1 cellular context compared by ENCODE assay signal in genomic region chr19:20070691-20071090, GRCh38.
TF ChIP-seq lines count a peak whose summit lies in the region.

No MANE protein-coding gene starts in this region.

TF ChIP-seq in GM23338, 12 proteins besides CTCF, POLR2A, EP300 and RAD21 (continued from another document):
- no peak for TF ChIP-seq ZNF462 (CRISPR knock-in tag; IDR thresholded peaks at IDR 0.05)
- no peak for TF ChIP-seq NANOG (IDR thresholded peaks at IDR 0.05; ENCODE audit: borderline replicate concordance)
- TF ChIP-seq STAT1 (IDR thresholded peaks at IDR 0.05; ENCODE audit: unreplicated experiment): no peak
- TF ChIP-seq EZH2phosphoT487 (IDR thresholded peaks at IDR 0.05; ENCODE audit: unreplicated experiment): no peak
- no peak for TF ChIP-seq ZNF331 (CRISPR knock-in tag; IDR thresholded peaks at IDR 0.05; ENCODE audit: low read depth)
- TF ChIP-seq ZNF114 (CRISPR knock-in tag; IDR thresholded peaks at IDR 0.05): no peak
- TF ChIP-seq JUNB (IDR thresholded peaks at IDR 0.05; ENCODE audit: unreplicated experiment): no peak
- TF ChIP-seq POLR2AphosphoS5 (IDR thresholded peaks at IDR 0.05; ENCODE audit: low read depth): no peak
- TF ChIP-seq ETS1 (IDR thresholded peaks at IDR 0.05): no peak
- no peak for TF ChIP-seq EZH2 (IDR thresholded peaks at IDR 0.05; ENCODE audit: low read depth, unreplicated experiment)
